8 cellular contexts compared by ENCODE assay signal in genomic region chr1:172089768-172090510, GRCh38.
DNase-seq lines count a peak whose midpoint lies in the region; ATAC-seq and TF ChIP-seq lines count a peak whose summit lies in the region.

No MANE protein-coding gene starts in this region.

- no peaks in the 10 kb centered on the region for H3K9me3 Mint-ChIP-seq in natural killer cell
- H3K9me3 Mint-ChIP-seq in natural killer cell treated with Interleukin-12 subunit alpha and Interleukin-12 subunit beta and Interleukin-15 and Interleukin-18, amount 100 ng/mL, for 72 hours = no peaks in the 10 kb centered on the region
- no peaks in the 10 kb centered on the region for H3K9me3 Mint-ChIP-seq in activated T-cell treated with anti-CD3 and anti-CD28 coated beads, Interleukin-2, amount 50 U/mL, for 72 hours

- no peak overlapping the region for H3K4me3 Mint-ChIP-seq in natural killer cell
- no peak overlapping the region for H3K4me3 Mint-ChIP-seq in natural killer cell treated with Interleukin-12 subunit alpha and Interleukin-12 subunit beta and Interleukin-15 and Interleukin-18, amount 100 ng/mL, for 72 hours
- peak overlapping the region in 1 of 2 donors; percentile 42 for H3K4me3 Mint-ChIP-seq in activated T-cell treated with anti-CD3 and anti-CD28 coated beads, Interleukin-2, amount 50 U/mL, for 72 hours

- intact Hi-C loops in natural killer cell (cut with micrococcal nuclease) = loop anchor here (1.0 kb wide), 2 partner anchors 309 to 354 kb away; partner anchors contain the start of gene PIGC

- H3K36me3 Mint-ChIP-seq in natural killer cell = no peaks in the 10 kb centered on the region
- no peaks in the 10 kb centered on the region for H3K36me3 Mint-ChIP-seq in natural killer cell treated with Interleukin-12 subunit alpha and Interleukin-12 subunit beta and Interleukin-15 and Interleukin-18, amount 100 ng/mL, for 72 hours
- H3K36me3 Mint-ChIP-seq in activated T-cell treated with anti-CD3 and anti-CD28 coated beads, Interleukin-2, amount 50 U/mL, for 72 hours (ENCODE audit: insufficient read depth in 2 of 2) = no peaks in the 10 kb centered on the region

- TF ChIP-seq CTCF in natural killer cell (IDR thresholded peaks at IDR 0.05) (peak; percentile 54), fibroblast of villous mesenchyme (IDR thresholded peaks at IDR 0.05; ENCODE audit: insufficient read depth, low read depth, low read length) (peak; percentile 83)

- ATAC-seq in natural killer cell = peak in 2 of 3 donors; percentile 59 to 72
- no peak for ATAC-seq in natural killer cell treated with Interleukin-12 subunit alpha and Interleukin-12 subunit beta and Interleukin-15 and Interleukin-18, amount 100 ng/mL, for 72 hours
- ATAC-seq in activated T-cell treated with anti-CD3 and anti-CD28 coated beads, Interleukin-2, amount 50 U/mL, for 72 hours (replicated peaks in 1 of 2) = peak; percentile 79 to 83

- no peak overlapping the region for H3K27ac Mint-ChIP-seq in natural killer cell
- H3K27ac Mint-ChIP-seq in natural killer cell treated with Interleukin-12 subunit alpha and Interleukin-12 subunit beta and Interleukin-15 and Interleukin-18, amount 100 ng/mL, for 72 hours = no peak overlapping the region
- H3K27ac Mint-ChIP-seq in activated T-cell treated with anti-CD3 and anti-CD28 coated beads, Interleukin-2, amount 50 U/mL, for 72 hours = peak overlapping the region; percentile 61

- H3K4me3 ChIP-seq in fibroblast of villous mesenchyme (ENCODE audit: low read depth, low read length) = no peak overlapping the region

- DNase-seq in natural killer cell (no peak), NCI-H69 (lab: John Stamatoyannopoulos, UW) (peak; percentile 68), fibroblast of villous mesenchyme (ENCODE audit: low read depth) (peak; percentile 65), retina (peak; percentile 15), DMS153 (lab: John Stamatoyannopoulos, UW) (no peak), anterior cingulate cortex (lab: John Stamatoyannopoulos, UW) (no peak)
- no peak for DNase-seq in natural killer cell treated with Interleukin-12 subunit alpha and Interleukin-12 subunit beta and Interleukin-15 and Interleukin-18, amount 100 ng/mL, for 72 hours (ENCODE audit: low spot score)
- DNase-seq in activated T-cell treated with anti-CD3 and anti-CD28 coated beads, Interleukin-2, amount 50 U/mL, for 72 hours = peak; percentile 60 to 66

- H3K4me1 Mint-ChIP-seq in natural killer cell = peaks cover 6% of the 10 kb centered on the region in 2 donors
- H3K4me1 Mint-ChIP-seq in natural killer cell treated with Interleukin-12 subunit alpha and Interleukin-12 subunit beta and Interleukin-15 and Interleukin-18, amount 100 ng/mL, for 72 hours (ENCODE audit: low read depth in 2 of 2) = no peaks in the 10 kb centered on the region
- H3K4me1 Mint-ChIP-seq in activated T-cell treated with anti-CD3 and anti-CD28 coated beads, Interleukin-2, amount 50 U/mL, for 72 hours (ENCODE audit: low read depth) = peaks cover 5% of the 10 kb centered on the region

- H3K27me3 Mint-ChIP-seq in natural killer cell (ENCODE audit: low read depth in 2 of 2) = peaks cover 6 to 8% of the 10 kb centered on the region in 2 donors
- H3K27me3 Mint-ChIP-seq in natural killer cell treated with Interleukin-12 subunit alpha and Interleukin-12 subunit beta and Interleukin-15 and Interleukin-18, amount 100 ng/mL, for 72 hours = peaks cover 7 to 12% of the 10 kb centered on the region in 2 donors
- H3K27me3 Mint-ChIP-seq in activated T-cell treated with anti-CD3 and anti-CD28 coated beads, Interleukin-2, amount 50 U/mL, for 72 hours (ENCODE audit: low read depth) = no peaks in the 10 kb centered on the region

Comparison
In these comparisons a context has a peak if more than half of its experiments do, and no peak if none do; other contexts are left out.
1. ATAC-seq: peak in natural killer cell (2 of 3) and activated T-cell treated with anti-CD3 and anti-CD28 coated beads, Interleukin-2, amount 50 U/mL, for 72 hours (2 of 2); none in natural killer cell treated with Interleukin-12 subunit alpha and Interleukin-12 subunit beta and Interleukin-15 and Interleukin-18, amount 100 ng/mL, for 72 hours (0 of 2).
2. DNase-seq: peak in NCI-H69 (single experiment), activated T-cell treated with anti-CD3 and anti-CD28 coated beads, Interleukin-2, amount 50 U/mL, for 72 hours (2 of 2), fibroblast of villous mesenchyme (single experiment) and retina (single experiment); none in natural killer cell (single experiment), natural killer cell treated with Interleukin-12 subunit alpha and Interleukin-12 subunit beta and Interleukin-15 and Interleukin-18, amount 100 ng/mL, for 72 hours (single experiment), DMS153 (single experiment) and anterior cingulate cortex (0 of 58).